16 cellular contexts compared by ENCODE assay signal in the genomic region with DNA sequence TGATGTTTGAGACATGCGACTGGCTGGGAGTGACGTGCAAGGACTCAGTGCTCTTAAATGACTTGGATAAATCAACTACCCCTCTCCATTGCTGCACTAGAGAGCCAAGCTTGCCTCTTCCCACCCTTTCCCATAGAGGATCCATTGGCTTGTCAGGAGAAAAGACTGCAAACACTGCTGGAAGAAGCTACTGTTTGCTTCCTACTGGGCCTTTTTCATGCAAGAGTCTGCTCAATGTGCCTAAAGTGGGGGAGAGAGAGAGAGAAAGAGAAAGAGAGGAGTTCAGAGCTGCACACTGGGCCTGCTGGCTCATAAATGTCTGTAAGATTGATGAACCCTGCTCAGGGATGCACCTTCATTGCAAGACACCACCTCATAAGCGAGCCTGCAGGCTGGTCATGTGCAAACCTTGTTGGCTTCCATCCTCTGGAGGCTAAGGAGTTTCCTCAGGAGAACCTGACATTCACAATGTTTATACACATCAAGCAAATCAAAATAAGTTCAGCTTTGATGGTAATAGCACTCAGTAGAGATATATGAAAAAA.
"Had no signal": no experiment of that assay in that cellular context is flagged by ENCODE, and none has a peak within 500 bp of the region (broad histone marks: within the 10 kb centered on the region; RNA-seq: fewer than 3 reads in every experiment).

No MANE protein-coding gene starts in this region.

- DNase-seq: activated CD4-positive, alpha-beta T cell treated with anti-CD3 and anti-CD28 coated beads for 1 hour; activated CD4-positive, alpha-beta T cell treated with anti-CD3 and anti-CD28 coated beads, Interleukin-2, amount 50 U/mL, for 4 hours; activated naive CD4-positive, alpha-beta T cell treated with Interleukin-2 at 50 U/mL for 16 hours; heart right ventricle; kidney glomerular epithelial cell; mesenchymal stem cell; natural killer cell; right cardiac atrium; small intestine; T-cell; T1000; upper lobe of right lung had no signal

- H3K27me3 ChIP-seq: gastroesophageal sphincter, heart right ventricle, upper lobe of right lung had no signal

- H3K9me3 ChIP-seq: gastroesophageal sphincter, heart right ventricle, prostate gland, upper lobe of right lung had no signal

- H3K27ac Mint-ChIP-seq: activated T-helper 17 cell treated with anti-CD3 and anti-CD28 coated beads, Interleukin-2, amount 50 U/mL, for 72 hours; natural killer cell; stimulated activated naive CD8-positive, alpha-beta T cell treated with anti-CD3 and anti-CD28 coated beads, Interleukin-15, Interleukin-2, amounts not matched to agents 100 ng/mL and 50 ng/mL, for 24 hours; T-cell had no signal

- H3K4me3 Mint-ChIP-seq: activated T-helper 17 cell treated with anti-CD3 and anti-CD28 coated beads, Interleukin-2, amount 50 U/mL, for 72 hours; natural killer cell; stimulated activated naive CD8-positive, alpha-beta T cell treated with anti-CD3 and anti-CD28 coated beads, Interleukin-15, Interleukin-2, amounts not matched to agents 100 ng/mL and 50 ng/mL, for 24 hours; T-cell had no signal

- H3K9me3 Mint-ChIP-seq: activated T-helper 17 cell treated with anti-CD3 and anti-CD28 coated beads, Interleukin-2, amount 50 U/mL, for 72 hours; natural killer cell; stimulated activated naive CD8-positive, alpha-beta T cell treated with anti-CD3 and anti-CD28 coated beads, Interleukin-15, Interleukin-2, amounts not matched to agents 100 ng/mL and 50 ng/mL, for 24 hours; T-cell had no signal

- H3K27me3 Mint-ChIP-seq: activated T-helper 17 cell treated with anti-CD3 and anti-CD28 coated beads, Interleukin-2, amount 50 U/mL, for 72 hours; stimulated activated naive CD8-positive, alpha-beta T cell treated with anti-CD3 and anti-CD28 coated beads, Interleukin-15, Interleukin-2, amounts not matched to agents 100 ng/mL and 50 ng/mL, for 24 hours; T-cell had no signal

- H3K36me3 ChIP-seq: gastroesophageal sphincter, heart right ventricle, prostate gland, upper lobe of right lung had no signal

- H3K4me1 ChIP-seq: prostate gland, upper lobe of right lung had no signal

- H3K4me1 Mint-ChIP-seq: activated T-helper 17 cell treated with anti-CD3 and anti-CD28 coated beads, Interleukin-2, amount 50 U/mL, for 72 hours; natural killer cell; T-cell had no signal

- H3K4me3 ChIP-seq: gastroesophageal sphincter, heart right ventricle, prostate gland, upper lobe of right lung had no signal

- H3K27ac ChIP-seq: gastroesophageal sphincter, heart right ventricle, prostate gland, upper lobe of right lung had no signal

- H3K36me3 Mint-ChIP-seq: natural killer cell, T-cell had no signal
